Comparison of ENCODE assay signal across 21 cellular contexts in genomic region chr20:59987135-59987534, GRCh38. TPM values are rescaled to one million over a fixed set of nuclear protein-coding genes. Genes with fewer than 3 reads are reported as not detected.
"Had no signal": no experiment of that assay in that cellular context is flagged by ENCODE, and none has a peak within 500 bp of the region (broad histone marks: within the 10 kb centered on the region; RNA-seq: fewer than 3 reads in every experiment).

No MANE protein-coding gene starts in this region.

- H3K4me1 Mint-ChIP-seq: activated naive CD8-positive, alpha-beta T cell treated with anti-CD3 and anti-CD28 coated beads for 36 hours; activated T-helper 17 cell treated with anti-CD3 and anti-CD28 coated beads, Interleukin-2, amount 50 U/mL, for 72 hours; T-cell had no signal

- H3K4me1 ChIP-seq: breast epithelium, parathyroid adenoma had no signal

- ATAC-seq: activated T-helper 17 cell treated with anti-CD3 and anti-CD28 coated beads, Interleukin-2, amount 50 U/mL, for 72 hours; left cardiac atrium; right cardiac atrium; T-cell had no signal

- H3K27ac ChIP-seq: breast epithelium, coronary artery, parathyroid adenoma, tibial artery had no signal

- H3K4me3 Mint-ChIP-seq: activated naive CD8-positive, alpha-beta T cell treated with anti-CD3 and anti-CD28 coated beads for 36 hours; activated T-helper 17 cell treated with anti-CD3 and anti-CD28 coated beads, Interleukin-2, amount 50 U/mL, for 72 hours; memory B cell; nephron progenitor cell; stimulated activated naive CD8-positive, alpha-beta T cell treated with anti-CD3 and anti-CD28 coated beads, Interleukin-15, Interleukin-2, amounts not matched to agents 100 ng/mL and 50 ng/mL, for 24 hours; T-cell; T-helper 2 cell treated with Interferon-gamma antibody and Interleukin-4, amounts not matched to agents 5 μg/mL and 100 μg/mL, for 36 hours had no signal

- DNase-seq: activated naive CD8-positive, alpha-beta T cell treated with anti-CD3 and anti-CD28 coated beads for 36 hours; activated T-cell treated with anti-CD3 and anti-CD28 coated beads, Interleukin-2, amount 50 U/mL, for 1 hour; cerebellar nuclear complex; foreskin fibroblast; left cardiac atrium; nephron progenitor cell; nucleus accumbens; right cardiac atrium; stimulated activated CD4-positive, alpha-beta T cell treated with anti-CD3 and anti-CD28 coated beads, Interleukin-12 subunit alpha, Interleukin-12 subunit beta, amount 100 ng/mL, for 4 hours; stimulated activated CD4-positive, alpha-beta T cell treated with anti-CD3 and anti-CD28 coated beads, Interleukin-4, amount 100 ng/mL, for 4 hours; substantia nigra; T-cell; tibial artery had no signal

- H3K79me2 ChIP-seq: parathyroid adenoma had no signal

- H3K9ac ChIP-seq: parathyroid adenoma had no signal

- H3K36me3 ChIP-seq: breast epithelium, tibial artery had no signal

- H3K9me3 Mint-ChIP-seq: activated T-helper 17 cell treated with anti-CD3 and anti-CD28 coated beads, Interleukin-2, amount 50 U/mL, for 72 hours; memory B cell; nephron progenitor cell; stimulated activated naive CD8-positive, alpha-beta T cell treated with anti-CD3 and anti-CD28 coated beads, Interleukin-15, Interleukin-2, amounts not matched to agents 100 ng/mL and 50 ng/mL, for 24 hours; T-cell; T-helper 2 cell treated with Interferon-gamma antibody and Interleukin-4, amounts not matched to agents 5 μg/mL and 100 μg/mL, for 36 hours had no signal

- H3K27me3 ChIP-seq: breast epithelium, tibial artery had no signal

- H2AFZ ChIP-seq: parathyroid adenoma had no signal

- H3K4me3 ChIP-seq: breast epithelium, coronary artery, tibial artery had no signal

- H3K27ac Mint-ChIP-seq: activated naive CD8-positive, alpha-beta T cell treated with anti-CD3 and anti-CD28 coated beads for 36 hours; activated T-helper 17 cell treated with anti-CD3 and anti-CD28 coated beads, Interleukin-2, amount 50 U/mL, for 72 hours; memory B cell; nephron progenitor cell; stimulated activated naive CD8-positive, alpha-beta T cell treated with anti-CD3 and anti-CD28 coated beads, Interleukin-15, Interleukin-2, amounts not matched to agents 100 ng/mL and 50 ng/mL, for 24 hours; T-cell; T-helper 2 cell treated with Interferon-gamma antibody and Interleukin-4, amounts not matched to agents 5 μg/mL and 100 μg/mL, for 36 hours had no signal

- H3K9me3 ChIP-seq: breast epithelium, tibial artery had no signal

- H3K27me3 Mint-ChIP-seq: activated naive CD8-positive, alpha-beta T cell treated with anti-CD3 and anti-CD28 coated beads for 36 hours; activated T-helper 17 cell treated with anti-CD3 and anti-CD28 coated beads, Interleukin-2, amount 50 U/mL, for 72 hours; memory B cell; stimulated activated naive CD8-positive, alpha-beta T cell treated with anti-CD3 and anti-CD28 coated beads, Interleukin-15, Interleukin-2, amounts not matched to agents 100 ng/mL and 50 ng/mL, for 24 hours; T-cell had no signal

RNA-seq across cellular contexts. Expression of gene CDH26, which starts 28.9 kb away (rescaled TPM):
- total RNA-seq: epithelial cell of proximal tubule had no signal
